Comparison of ENCODE assay signal across 1 cellular context in the genomic region with DNA sequence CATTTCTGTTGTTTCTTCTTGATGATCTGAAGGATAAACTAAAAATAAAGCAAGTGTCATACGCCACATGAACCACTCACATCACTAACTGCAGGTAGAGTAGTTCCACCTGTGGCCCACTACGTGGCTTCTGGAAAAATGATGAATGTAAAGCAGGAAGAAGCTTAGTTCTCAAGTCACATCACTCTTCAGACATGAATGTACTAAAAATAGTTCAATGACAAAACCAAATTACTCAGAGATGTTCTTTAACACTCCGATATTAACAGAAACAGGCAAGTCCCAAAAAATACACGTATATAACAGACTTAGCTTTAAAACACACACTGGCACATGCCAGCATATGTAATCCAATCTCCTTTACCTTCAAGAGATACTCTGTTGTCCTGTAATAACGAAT.
A peak's percentile ranks its signal among the peaks of the same experiment; 100 is the strongest.
TF ChIP-seq lines count a peak whose summit lies in the region.

No MANE protein-coding gene starts in this region.

TF ChIP-seq in GM12878, 131 proteins besides CTCF, POLR2A, EP300 and RAD21 (continued from another document):
- TF ChIP-seq MEF2A (IDR thresholded peaks at IDR 0.05; ENCODE audit: insufficient read depth, low read depth, low read length) (peak; percentile 61; the same call in 1 of the 2 replicates), IKZF1 (conservative IDR thresholded peaks at IDR 0.05) (0 out of 2 replicates have a peak, but pooled peaks have one; percentile 17), IKZF2 (IDR thresholded peaks at IDR 0.05) (no peak), ATF2 (IDR thresholded peaks at IDR 0.05; ENCODE audit: low read length) (peak; percentile 19; the same call in 1 of the 2 replicates), MYC (IDR thresholded peaks at IDR 0.05; ENCODE audit: insufficient read depth, insufficient read length, insufficient replicate concordance, low read length, severe bottlenecking) (no peak), CREM (IDR thresholded peaks at IDR 0.05; ENCODE audit: low read depth) (peak; percentile 47; the same call in 1 of the 2 replicates), SP1 (IDR thresholded peaks at IDR 0.05; ENCODE audit: low read depth, low read length) (no peak), CEBPZ (IDR thresholded peaks at IDR 0.05; ENCODE audit: low read depth, low read length) (no peak), CREB1 (IDR thresholded peaks at IDR 0.05; ENCODE audit: low read depth) (peak; percentile 64)
